In genomic region chr17:75668489-75668888, GRCh38 we compare ENCODE assay signal across 12 cellular contexts. TPM values are rescaled to one million over a fixed set of nuclear protein-coding genes. Genes with fewer than 3 reads are reported as not detected.
DNase-seq lines count a peak whose midpoint lies in the region; ATAC-seq, FAIRE-seq and TF ChIP-seq lines count a peak whose summit lies in the region.
"Had no signal": no experiment of that assay in that cellular context is flagged by ENCODE, and none has a peak within 500 bp of the region (broad histone marks: within the 10 kb centered on the region; RNA-seq: fewer than 3 reads in every experiment).

No MANE protein-coding gene starts in this region.

- no peaks in the 10 kb centered on the region for H3K27me3 ChIP-seq in GM23338 (ENCODE audit: insufficient read depth)
- no peaks in the 10 kb centered on the region for H3K27me3 ChIP-seq in iPS-20b (ENCODE audit: insufficient read depth, low read length)
- no peaks in the 10 kb centered on the region for H3K27me3 ChIP-seq in pancreas

- no peaks in the 10 kb centered on the region for H3K27me3 Mint-ChIP-seq in GM23338 (ENCODE audit: insufficient read depth, low read depth, poor library complexity)
- no peaks in the 10 kb centered on the region for H3K27me3 Mint-ChIP-seq in T-cell

- H3K9me2 ChIP-seq in GM23338 (ENCODE audit: insufficient read depth): no peaks in the 10 kb centered on the region

- no peak overlapping the region for H3K27ac Mint-ChIP-seq in GM23338
- H3K27ac Mint-ChIP-seq in T-cell: peak overlapping the region; percentile 4 to 18

- H3K4me2 ChIP-seq in A549 (peak overlapping the region; percentile 88), GM23338 (peak overlapping the region; percentile 99)

- peaks cover 28% of the 10 kb centered on the region for H3K36me3 ChIP-seq in GM23338 (ENCODE audit: insufficient read depth)
- peaks cover 62% of the 10 kb centered on the region for H3K36me3 ChIP-seq in iPS-20b (ENCODE audit: insufficient read depth, low read depth, low read length)
- peaks cover 3 to 35% (median 14%) of the 10 kb centered on the region in 3 donors for H3K36me3 ChIP-seq in pancreas

- no peak for TF ChIP-seq RAD21 in A549 (conservative IDR thresholded peaks at IDR 0.05 in 1 of 2, IDR thresholded peaks at IDR 0.05 in 1 of 2)

- no peak overlapping the region for H3K27ac ChIP-seq in A549
- H3K27ac ChIP-seq in GM23338 (ENCODE audit: low read depth): no peak overlapping the region
- no peak overlapping the region for H3K27ac ChIP-seq in iPS-20b (ENCODE audit: low read length)
- no peak overlapping the region for H3K27ac ChIP-seq in pancreas

- H3K4me1 Mint-ChIP-seq in GM23338: peaks cover 10% of the 10 kb centered on the region
- H3K4me1 Mint-ChIP-seq in T-cell: peaks cover 23 to 24% (median 23%) of the 10 kb centered on the region in 3 donors

- H2AFZ ChIP-seq in GM23338: no peak overlapping the region

- 68% methylated on average over 4 of the region's 4 CpGs for WGBS in A549 (ENCODE audit: missing lambda C conversion rate)
- WGBS in pancreas, 2 donors: 57% methylated on average over 4 of the region's 4 CpGs

- no peak for ATAC-seq in A549
- ATAC-seq in GM23338: no peak
- no peak for ATAC-seq in T-cell (replicated peaks in 1 of 4)
- no peak for ATAC-seq in HG02798 (IDR thresholded peaks at IDR 0.05; ENCODE audit: poor library complexity, unreplicated experiment)
- no peak for ATAC-seq in pancreas
- no peak for ATAC-seq in HG03571 (IDR thresholded peaks at IDR 0.05; ENCODE audit: unreplicated experiment)
- ATAC-seq: activated CD4-positive, CD25-positive, alpha-beta regulatory T cell treated with anti-CD3 and anti-CD28 coated beads, Interleukin-2, amount 50 U/mL, for 24 hours had no signal

- peaks cover 71% of the 10 kb centered on the region for H3K79me2 ChIP-seq in GM23338 (replicated peaks; ENCODE audit: insufficient read depth)

- peak overlapping the region; percentile 96; the same call in 1 of the 2 replicates for H3K9ac ChIP-seq in iPS-20b (ENCODE audit: low read depth, low read length)

- peaks cover 16% of the 10 kb centered on the region for H4K20me1 ChIP-seq in GM23338 (replicated peaks; ENCODE audit: insufficient read depth)

- intact Hi-C loops in pancreas (cut with DNase I): no loop called here

- TF ChIP-seq CTCF in A549 (IDR thresholded peaks at IDR 0.05) (no peak), GM23338 (conservative IDR thresholded peaks at IDR 0.05; ENCODE audit: low read depth in 2 of 2) (no peak), pancreas (IDR thresholded peaks at IDR 0.05) (no peak)

- peaks cover 16% of the 10 kb centered on the region for H3K4me1 ChIP-seq in A549
- peaks cover 14% of the 10 kb centered on the region for H3K4me1 ChIP-seq in GM23338 (ENCODE audit: insufficient read depth)
- 0 out of 2 replicates have a peak, but pooled peaks cover 4% of the 10 kb centered on the region for H3K4me1 ChIP-seq in iPS-20b (ENCODE audit: insufficient read depth, low read length)
- H3K4me1 ChIP-seq in pancreas: peaks cover 0 to 20% (median 14%) of the 10 kb centered on the region in 3 donors

- H3K9me3 Mint-ChIP-seq in GM23338: no peaks in the 10 kb centered on the region
- H3K9me3 Mint-ChIP-seq in T-cell: no peaks in the 10 kb centered on the region

- no peaks in the 10 kb centered on the region for H3K9me3 ChIP-seq in A549
- no peaks in the 10 kb centered on the region for H3K9me3 ChIP-seq in iPS-20b (ENCODE audit: insufficient read depth, low read depth, low read length)
- no peaks in the 10 kb centered on the region for H3K9me3 ChIP-seq in pancreas

- H3K36me3 Mint-ChIP-seq in GM23338 (ENCODE audit: low read depth): peaks cover 46% of the 10 kb centered on the region
- peaks cover 34% of the 10 kb centered on the region for H3K36me3 Mint-ChIP-seq in T-cell

- no peak for DNase-seq in A549 (ENCODE audit: low read depth in 1 of 2, low spot score in 1 of 2)
- DNase-seq in GM23338 (ENCODE audit: low spot score): no peak
- no peak for DNase-seq in T-cell
- DNase-seq in pancreas: no peak
- DNase-seq in UCSD-AML1 (lab: John Stamatoyannopoulos, UW; ENCODE audit: unreplicated experiment): no peak
- DNase-seq: activated gamma-delta T cell treated with Interleukin-2 at 50 U/mL for 16 hours; effector memory CD4-positive, alpha-beta T cell; kidney glomerular epithelial cell had no signal

- H3K4me3 Mint-ChIP-seq in GM23338 (no peak overlapping the region), T-cell (no peak overlapping the region)

- POLR2A ChIA-PET in A549 (lab: Yijun Ruan, JAX): no interaction called here
- POLR2A ChIA-PET in T-cell (lab: Charles Lee): interaction anchor here in 1 of 2 donors (1.0 kb wide), 1 partner anchor 77 kb away, joined by 3 read pairs; no protein-coding TSS in a partner anchor

- H3F3A ChIP-seq in GM23338 (replicated peaks; ENCODE audit: low read depth): peaks cover 11% of the 10 kb centered on the region

- CTCF ChIA-PET in A549 (lab: Yijun Ruan, JAX): interaction anchor here (1.0 to 50.8 kb wide), 4 partner anchors 11 to 159 kb away, joined by 3 to 2254 read pairs (median 968); partner anchors contain the start of genes GALK1 and SMIM5
- CTCF ChIA-PET in T-cell (lab: Charles Lee): interaction anchor here in 1 of 2 donors (2.2 kb wide), 1 partner anchor 81 kb away, joined by 4 read pairs; no protein-coding TSS in a partner anchor

- FAIRE-seq in A549 (lab: Jason Lieb, UNC) (no peak), pancreas (lab: Jason Lieb, UNC) (no peak)

- TF ChIP-seq EP300 in A549 (IDR thresholded peaks at IDR 0.05): no peak

- H3K4me3 ChIP-seq in A549 (peak overlapping the region; percentile 72), GM23338 (peak overlapping the region; percentile 81), iPS-20b (ENCODE audit: low read length) (peak overlapping the region; percentile 99), pancreas (peak overlapping the region in 2 of 4 donors; percentile 76 to 88)

- no peak for TF ChIP-seq POLR2A in A549 (IDR thresholded peaks at IDR 0.05; ENCODE audit: low read length)

TF ChIP-seq in A549, 52 proteins besides CTCF, POLR2A, EP300 and RAD21 (continues in another document):
- TF ChIP-seq HEYL (CRISPR knock-in tag; IDR thresholded peaks at IDR 0.05) (no peak), RARB (CRISPR knock-in tag; IDR thresholded peaks at IDR 0.05) (no peak), NR3C1 (IDR thresholded peaks at IDR 0.05) (no peak)

TF ChIP-seq in GM23338, 12 proteins besides CTCF, POLR2A, EP300 and RAD21 (continues in another document):
- TF ChIP-seq ZNF331 (CRISPR knock-in tag; IDR thresholded peaks at IDR 0.05; ENCODE audit: low read depth) (no peak), STAT1 (IDR thresholded peaks at IDR 0.05; ENCODE audit: unreplicated experiment) (no peak)

RNA-seq across cellular contexts. Expression of gene SAP30BP, which starts 1.4 kb away (rescaled TPM):
- polyA plus RNA-seq in A549 (2011; rRNA removed): 76.3 and 103 TPM in 2 replicates
- 97.6 and 108 TPM in 2 replicates for polyA plus RNA-seq in A549 (2012; cell fraction: cytosol; rRNA removed)
- 186 and 190 TPM in 2 replicates for polyA plus RNA-seq in A549 (2012; cell fraction: nucleus; rRNA removed)
- 125 to 139 TPM (median 136 TPM) in 3 replicates for polyA plus RNA-seq in A549 (2017; fragmentation: RNase III; extraction: RNeasy Plus Mini Kit Qiagen cat#74134 plus additional on column Dnase treatment)
- polyA minus RNA-seq in A549 (2011; rRNA and poly(A)+ RNA removed): 63.9 and 67.1 TPM in 2 replicates
- 44.9 and 60.9 TPM in 2 replicates for total RNA-seq in GM23338 (2014; rRNA removed; shearing (Covaris generic))
- polyA plus RNA-seq in GM23338 (2016; fragmentation: Nextera tagmentation; extraction: Ambion mirVana): 95.0 and 97.9 TPM in 2 replicates
- 100 to 1,000 TPM; 124 to 191 (median 128) TPM for total RNA-seq in T-cell
- total RNA-seq in pancreas: 10 to 100 TPM; 22.4 to 45.3 (median 37.0) TPM
- polyA plus RNA-seq in pancreas: 100 to 1,000 TPM in 1 of 2 donors, 10 to 100 TPM in 1; 81.8 to 106 TPM

RNA-seq across cellular contexts. Expression of gene RECQL5, which starts 1.5 kb away (rescaled TPM):
- polyA plus RNA-seq in A549 (2011; rRNA removed) (22.7 and 29.2 TPM in 2 replicates), A549 (2017; fragmentation: RNase III; extraction: RNeasy Plus Mini Kit Qiagen cat#74134 plus additional on column Dnase treatment) (37.3 to 42.5 TPM (median 39.9 TPM) in 3 replicates), GM23338 (2016; fragmentation: Nextera tagmentation; extraction: Ambion mirVana) (19.9 and 20.0 TPM in 2 replicates), pancreas (10 to 100 TPM; 54.3 to 65.2 TPM)
- polyA plus RNA-seq in A549 (2012; cell fraction: cytosol; rRNA removed): 17.7 and 21.4 TPM in 2 replicates
- 159 and 161 TPM in 2 replicates for polyA plus RNA-seq in A549 (2012; cell fraction: nucleus; rRNA removed)
- 48.5 and 52.7 TPM in 2 replicates for polyA minus RNA-seq in A549 (2011; rRNA and poly(A)+ RNA removed)
- 23.3 and 24.5 TPM in 2 replicates for total RNA-seq in GM23338 (2014; rRNA removed; shearing (Covaris generic))
- total RNA-seq in T-cell (10 to 100 TPM; 38.0 to 75.0 (median 61.9) TPM), pancreas (10 to 100 TPM in 4 of 6 donors, 1 to 10 TPM in 2; 8.7 to 29.4 (median 12.8) TPM)

RNA-seq across cellular contexts. Expression of gene SMIM5, which starts 35.3 kb away (rescaled TPM):
- polyA plus RNA-seq in A549 (2011; rRNA removed): 0.25 and 0.30 TPM in 2 replicates
- 0.10 and 0.25 TPM in 2 replicates for polyA plus RNA-seq in A549 (2012; cell fraction: cytosol; rRNA removed)
- polyA plus RNA-seq in A549 (2012; cell fraction: nucleus; rRNA removed): 0.86 and 0.97 TPM in 2 replicates
- 0.15 to 0.33 TPM (median 0.20 TPM) in 3 replicates for polyA plus RNA-seq in A549 (2017; fragmentation: RNase III; extraction: RNeasy Plus Mini Kit Qiagen cat#74134 plus additional on column Dnase treatment)
- 0.19 and 0.21 TPM in 2 replicates for polyA minus RNA-seq in A549 (2011; rRNA and poly(A)+ RNA removed)
- total RNA-seq in GM23338 (2014; rRNA removed; shearing (Covaris generic)): not detected in 2 replicates
- polyA plus RNA-seq in GM23338 (2016; fragmentation: Nextera tagmentation; extraction: Ambion mirVana): 0.16 TPM in 1 of 2 replicates, not detected in the other
- 1 to 10 TPM in 2 of 5 donors, under 1 TPM in 3; 0.35 to 2.2 (median 0.82) TPM for total RNA-seq in T-cell
- 1 to 10 TPM in 1 of 6 donors, under 1 TPM in 5; 0.55 to 1.2 (median 0.82) TPM for total RNA-seq in pancreas
- 10 to 100 TPM in 1 of 2 donors, 1 to 10 TPM in 1; 6.3 to 15.3 TPM for polyA plus RNA-seq in pancreas

RNA-seq across cellular contexts. Expression of gene ITGB4, which starts 52.8 kb away (rescaled TPM):
- polyA plus RNA-seq in A549 (2011; rRNA removed) (19.8 and 20.6 TPM in 2 replicates), A549 (2017; fragmentation: RNase III; extraction: RNeasy Plus Mini Kit Qiagen cat#74134 plus additional on column Dnase treatment) (30.1 to 37.4 TPM (median 36.0 TPM) in 3 replicates), GM23338 (2016; fragmentation: Nextera tagmentation; extraction: Ambion mirVana) (4.2 and 6.1 TPM in 2 replicates), pancreas (10 to 100 TPM; 23.0 to 25.2 TPM)
- 17.2 and 22.1 TPM in 2 replicates for polyA plus RNA-seq in A549 (2012; cell fraction: cytosol; rRNA removed)
- 77.1 and 140 TPM in 2 replicates for polyA plus RNA-seq in A549 (2012; cell fraction: nucleus; rRNA removed)
- 53.3 and 59.6 TPM in 2 replicates for polyA minus RNA-seq in A549 (2011; rRNA and poly(A)+ RNA removed)
- total RNA-seq in GM23338 (2014; rRNA removed; shearing (Covaris generic)): 9.7 and 10.3 TPM in 2 replicates
- total RNA-seq in T-cell (1 to 10 TPM in 4 of 5 donors, under 1 TPM in 1; 0.68 to 1.6 (median 1.5) TPM), pancreas (10 to 100 TPM; 16.4 to 50.5 (median 20.3) TPM)
